Comparison of ENCODE assay signal across 15 cellular contexts in genomic region chr2:131363172-131363571, GRCh38. TPM values are rescaled to one million over a fixed set of nuclear protein-coding genes. Genes with fewer than 3 reads are reported as not detected.
DNase-seq lines count a peak whose midpoint lies in the region; ATAC-seq, FAIRE-seq and TF ChIP-seq lines count a peak whose summit lies in the region.
"Not testable (repeated sequence)": the region's sequence is repeated elsewhere in the genome, so short reads cannot be mapped to it uniquely, and the experiment has no call there.
"Had no signal": no experiment of that assay in that cellular context is flagged by ENCODE, and none has a peak within 500 bp of the region (broad histone marks: within the 10 kb centered on the region; RNA-seq: fewer than 3 reads in every experiment).

No MANE protein-coding gene starts in this region.

- CTCF ChIA-PET in Caco-2 (lab: Charles Lee); activated CD8-positive, alpha-beta T cell treated with anti-CD3 and anti-CD28 coated beads, Interleukin-2, amount 10 ng/mL, durations not matched to agents 7 days and 5 days (lab: Charles Lee): not testable (repeated sequence)
- CTCF ChIA-PET in Panc1 (lab: Charles Lee) = interaction anchor here (0.8 kb wide), 1 partner anchor 31 kb away, joined by 4 read pairs; no protein-coding TSS in a partner anchor

- BruUV-seq in Caco-2 (replicated peaks; lab: Mats Ljungman, UMichigan); Panc1 (replicated peaks; lab: Mats Ljungman, UMichigan): not testable (repeated sequence)

- TF ChIP-seq CTCF in Caco-2 (IDR thresholded peaks at IDR 0.05; ENCODE audit: insufficient read depth in 1 of 2, low read depth in 1 of 2, low read length in 1 of 2, severe bottlenecking in 1 of 2, unreplicated experiment in 1 of 2); Panc1 (IDR thresholded peaks at IDR 0.05); bronchial epithelial cell (IDR thresholded peaks at IDR 0.05; ENCODE audit: insufficient read depth, low read length, severe bottlenecking); hepatocyte (IDR thresholded peaks at IDR 0.05; ENCODE audit: poor library complexity): not testable (repeated sequence)

- in situ Hi-C loops in Panc1 (cut with HindIII; ENCODE audit: low pct_unique_long_range_greater_than_20kb, low sequenced_read_pairs) = not testable (repeated sequence)

- H3K27ac ChIP-seq in HUES6 (ENCODE audit: low read depth, low read length); Panc1 (ENCODE audit: low read length); hepatocyte; small intestine (ENCODE audit: low read depth in 1 of 2, low read length in 1 of 2): not testable (repeated sequence)

- not testable (repeated sequence) for H3K9ac ChIP-seq in HUES6 (ENCODE audit: low read length)

- peak overlapping the region; percentile 56 for H3K4me2 ChIP-seq in hepatocyte

- not testable (repeated sequence) for H3K9me3 Mint-ChIP-seq in Caco-2 (ENCODE audit: unreplicated experiment); activated CD8-positive, alpha-beta T cell treated with anti-CD3 and anti-CD28 coated beads, Interleukin-2, amount 10 ng/mL, durations not matched to agents 7 days and 5 days (ENCODE audit: insufficient read depth); naive thymus-derived CD8-positive, alpha-beta T cell

- FAIRE-seq in bronchial epithelial cell (lab: Jason Lieb, UNC) = peak; percentile 83
- FAIRE-seq in small intestine (lab: Jason Lieb, UNC) = not testable (repeated sequence)

- H3K9me2 ChIP-seq in hepatocyte (replicated peaks; ENCODE audit: insufficient read depth) = not testable (repeated sequence)

- peak overlapping the region; percentile 57 for H3K4me3 Mint-ChIP-seq in Caco-2 (ENCODE audit: unreplicated experiment)
- peak overlapping the region; percentile 4 for H3K4me3 Mint-ChIP-seq in activated CD8-positive, alpha-beta T cell treated with anti-CD3 and anti-CD28 coated beads, Interleukin-2, amount 10 ng/mL, durations not matched to agents 7 days and 5 days
- H3K4me3 Mint-ChIP-seq in naive thymus-derived CD8-positive, alpha-beta T cell = peak overlapping the region in 6 of 10 donors; percentile 1 to 59 (median 41)

- not testable (repeated sequence) for DNase-seq in Caco-2; Panc1 (ENCODE audit: low read depth, low spot score); activated CD8-positive, alpha-beta T cell treated with anti-CD3 and anti-CD28 coated beads, Interleukin-2, amount 10 ng/mL, durations not matched to agents 7 days and 5 days; hepatocyte (ENCODE audit: low spot score); naive thymus-derived CD8-positive, alpha-beta T cell
- DNase-seq in bronchial epithelial cell (ENCODE audit: low read depth) (peak; percentile 7), small intestine (peak; percentile 11)

- H3K27ac Mint-ChIP-seq in Caco-2 (ENCODE audit: unreplicated experiment); activated CD8-positive, alpha-beta T cell treated with anti-CD3 and anti-CD28 coated beads, Interleukin-2, amount 10 ng/mL, durations not matched to agents 7 days and 5 days: not testable (repeated sequence)
- peak overlapping the region in 1 of 10 donors; percentile 63 for H3K27ac Mint-ChIP-seq in naive thymus-derived CD8-positive, alpha-beta T cell

- peaks cover 18% of the 10 kb centered on the region for H3K27me3 Mint-ChIP-seq in Caco-2 (ENCODE audit: insufficient read depth, unreplicated experiment)
- peaks cover 32% of the 10 kb centered on the region for H3K27me3 Mint-ChIP-seq in activated CD8-positive, alpha-beta T cell treated with anti-CD3 and anti-CD28 coated beads, Interleukin-2, amount 10 ng/mL, durations not matched to agents 7 days and 5 days (ENCODE audit: low read depth)
- peaks cover 24 to 75% (median 41%) of the 10 kb centered on the region in 5 donors for H3K27me3 Mint-ChIP-seq in naive thymus-derived CD8-positive, alpha-beta T cell

- not testable (repeated sequence) for H3K36me3 ChIP-seq in Caco-2 (ENCODE audit: control insufficient read depth, insufficient read depth, low read length); HUES6 (ENCODE audit: control insufficient read depth, insufficient read depth, low read length); Panc1 (ENCODE audit: control insufficient read depth, insufficient read depth, low read length); bronchial epithelial cell (ENCODE audit: control insufficient read depth, insufficient read depth, low read length); hepatocyte (replicated peaks; ENCODE audit: insufficient read depth, low read depth); small intestine (ENCODE audit: control insufficient read depth in 2 of 2, insufficient read depth in 2 of 2, low read length in 2 of 2)

- not testable (repeated sequence) for H3K4me1 ChIP-seq in Caco-2; HUES6 (ENCODE audit: control insufficient read depth, insufficient read depth, low read length); Panc1 (ENCODE audit: control insufficient read depth, insufficient read depth, low read length); hepatocyte (ENCODE audit: insufficient read depth); small intestine (ENCODE audit: control insufficient read depth in 2 of 2, insufficient read depth in 1 of 2, low read depth in 1 of 2, low read length in 1 of 2)

- not testable (repeated sequence) for H3K36me3 Mint-ChIP-seq in Caco-2 (ENCODE audit: insufficient read depth, unreplicated experiment); activated CD8-positive, alpha-beta T cell treated with anti-CD3 and anti-CD28 coated beads, Interleukin-2, amount 10 ng/mL, durations not matched to agents 7 days and 5 days (ENCODE audit: low read depth)
- H3K36me3 Mint-ChIP-seq in naive thymus-derived CD8-positive, alpha-beta T cell = peaks cover 0 to 11% (median 2%) of the 10 kb centered on the region in 3 donors

- not testable (repeated sequence) for H3K4me1 Mint-ChIP-seq in Caco-2 (ENCODE audit: low read depth, unreplicated experiment)
- peaks cover 11% of the 10 kb centered on the region for H3K4me1 Mint-ChIP-seq in activated CD8-positive, alpha-beta T cell treated with anti-CD3 and anti-CD28 coated beads, Interleukin-2, amount 10 ng/mL, durations not matched to agents 7 days and 5 days (ENCODE audit: low read depth)
- peaks cover 6 to 15% (median 9%) of the 10 kb centered on the region in 4 donors for H3K4me1 Mint-ChIP-seq in naive thymus-derived CD8-positive, alpha-beta T cell

- not testable (repeated sequence) for H4K20me1 ChIP-seq in hepatocyte (ENCODE audit: insufficient read depth, poor library complexity, severe bottlenecking)

- H2AFZ ChIP-seq in hepatocyte = not testable (repeated sequence)

- H3K27me3 ChIP-seq in Caco-2 (replicated peaks; ENCODE audit: control insufficient read depth, insufficient read depth, low read length); Panc1 (ENCODE audit: control insufficient read depth, insufficient read depth, low read length); bronchial epithelial cell (ENCODE audit: control insufficient read depth, insufficient read depth, low read length); small intestine (ENCODE audit: control insufficient read depth in 2 of 2, insufficient read depth in 2 of 2, low read length in 2 of 2): not testable (repeated sequence)
- peaks cover 34% of the 10 kb centered on the region for H3K27me3 ChIP-seq in HUES6 (ENCODE audit: control insufficient read depth, insufficient read depth, low read length)
- peaks cover 28% of the 10 kb centered on the region for H3K27me3 ChIP-seq in hepatocyte

- WGBS in hepatocyte (ENCODE audit: low lambda C conversion rate, missing lambda C conversion rate) = 3% methylated on average over 6 of the region's 14 CpGs
- 1 to 6% (median 2%) methylated on average over 3 of the region's 14 CpGs for WGBS in small intestine, 3 donors

- H3K4me3 ChIP-seq in Caco-2 (ENCODE audit: low read depth, low read length); bronchial epithelial cell (ENCODE audit: low read depth, low read length); hepatocyte; small intestine (ENCODE audit: low read depth in 1 of 2, low read length in 2 of 2): not testable (repeated sequence)
- H3K4me3 ChIP-seq in HUES6 (ENCODE audit: low read depth, low read length) = peak overlapping the region; percentile 55
- peak overlapping the region in 1 of 2 experiments; percentile 4; a peak in 1 of 4 replicates for H3K4me3 ChIP-seq in Panc1 (ENCODE audit: low read depth in 2 of 2, low read length in 2 of 2)

- intact Hi-C loops in Caco-2 (cut with micrococcal nuclease; ENCODE audit: unreplicated experiment); Panc1 (cut with micrococcal nuclease; ENCODE audit: unreplicated experiment): not testable (repeated sequence)

- H3K9me3 ChIP-seq in Caco-2; HUES6 (ENCODE audit: control insufficient read depth, insufficient read depth, low read depth, low read length); Panc1 (ENCODE audit: control insufficient read depth, insufficient read depth, low read depth, low read length); hepatocyte (ENCODE audit: low read depth); small intestine (ENCODE audit: control insufficient read depth, low read depth): not testable (repeated sequence)

- POLR2A ChIA-PET in Caco-2 (lab: Charles Lee); Panc1 (lab: Charles Lee); activated CD8-positive, alpha-beta T cell treated with anti-CD3 and anti-CD28 coated beads, Interleukin-2, amount 10 ng/mL, durations not matched to agents 7 days and 5 days (lab: Charles Lee); naive thymus-derived CD8-positive, alpha-beta T cell (lab: Charles Lee): not testable (repeated sequence)

- not testable (repeated sequence) for H3K79me2 ChIP-seq in hepatocyte

- peak; percentile 58; the same call in 1 of the 2 replicates for ATAC-seq in Panc1
- ATAC-seq in activated CD8-positive, alpha-beta T cell treated with anti-CD3 and anti-CD28 coated beads, Interleukin-2, amount 10 ng/mL, durations not matched to agents 7 days and 5 days = not testable (repeated sequence)
- ATAC-seq in naive thymus-derived CD8-positive, alpha-beta T cell = peak in 1 of 2 donors; percentile 38

RNA-seq across cellular contexts. Expression of gene RAB6D, which starts 0.8 kb away (rescaled TPM):
- 0.23 and 0.39 TPM in 2 replicates for total RNA-seq in Caco-2 (2022)
- total RNA-seq in Panc1 (2021; ENCODE audit: unreplicated experiment) = not detected
- 2.0 TPM for polyA plus RNA-seq in Panc1 (2012; ENCODE audit: insufficient read length)
- under 1 TPM in 1 of 2 experiments, not detected in 1; 0.08 TPM for total RNA-seq in activated CD8-positive, alpha-beta T cell treated with anti-CD3 and anti-CD28 coated beads, Interleukin-2, amount 10 ng/mL, durations not matched to agents 7 days and 5 days
- total RNA-seq in bronchial epithelial cell = not detected in 2 replicates
- 3.0 and 3.5 TPM in 2 replicates for total RNA-seq in hepatocyte
- polyA plus RNA-seq in hepatocyte = 1.3 and 1.5 TPM in 2 replicates
- total RNA-seq in naive thymus-derived CD8-positive, alpha-beta T cell = not detected
- not detected for polyA plus RNA-seq in naive thymus-derived CD8-positive, alpha-beta T cell
- under 1 TPM in 2 of 3 donors, not detected in 1; 0.22 to 0.63 TPM for polyA plus RNA-seq in small intestine
- total RNA-seq: A673; activated naive CD4-positive, alpha-beta T cell treated with anti-CD3 and anti-CD28 coated beads, Interleukin-2, amount 50 U/mL, for 72 hours; Daoy; GM12878; mononuclear cell; T-helper 1 cell treated with Interleukin-12 subunit alpha and Interleukin-12 subunit beta and Interleukin-4 antibody, amounts not matched to agents 30 ng/mL and 1 ng/mL, for 36 hours; vagina had no signal

Comparison
In these comparisons a context has a peak if more than half of its experiments do, and no peak if none do; other contexts are left out.
1. H3K4me3 Mint-ChIP-seq: peak in every context shown above with its lines; median percentile 57 in Caco-2; 41 in naive thymus-derived CD8-positive, alpha-beta T cell; 4 in activated CD8-positive, alpha-beta T cell treated with anti-CD3 and anti-CD28 coated beads, Interleukin-2, amount 10 ng/mL, durations not matched to agents 7 days and 5 days.